23 cellular contexts compared by ENCODE assay signal in genomic region chr10:80081801-80082750, GRCh38. TPM values are rescaled to one million over a fixed set of nuclear protein-coding genes. Genes with fewer than 3 reads are reported as not detected.
DNase-seq lines count a peak whose midpoint lies in the region; ATAC-seq and TF ChIP-seq lines count a peak whose summit lies in the region.
"Had no signal": no experiment of that assay in that cellular context is flagged by ENCODE, and none has a peak within 500 bp of the region (broad histone marks: within the 10 kb centered on the region; RNA-seq: fewer than 3 reads in every experiment).

No MANE protein-coding gene starts in this region.

- TF ChIP-seq CTCF in fibroblast of mammary gland (conservative IDR thresholded peaks at IDR 0.05; ENCODE audit: control insufficient read depth, insufficient read depth, low read depth, low read length): no peak

- H3K9ac ChIP-seq in HUES48 (ENCODE audit: low read depth, low read length): peak overlapping the region; percentile 10; the same call in 1 of the 2 replicates
- H3K9ac ChIP-seq: parathyroid adenoma, SK-N-SH had no signal

- H3K36me3 ChIP-seq in HUES48 (ENCODE audit: control insufficient read depth, insufficient read depth, low read length): no peaks in the 10 kb centered on the region
- H3K36me3 ChIP-seq: cardiac muscle cell had no signal

- H3K4me3 ChIP-seq in HUES48 (ENCODE audit: low read depth, low read length) (no peak overlapping the region; the same call in 1 of the 2 replicates), fibroblast of mammary gland (ENCODE audit: control insufficient read depth, low read depth, low read length) (no peak overlapping the region)
- H3K4me3 ChIP-seq: adrenal gland, cardiac muscle cell, heart left ventricle, Peyer's patch, stomach, upper lobe of right lung had no signal

- H3K27me3 ChIP-seq in HUES48 (ENCODE audit: control insufficient read depth, insufficient read depth, low read length): no peaks in the 10 kb centered on the region
- H3K27me3 ChIP-seq: adrenal gland, cardiac muscle cell, heart left ventricle, Peyer's patch, stomach, upper lobe of right lung had no signal

- H3K27ac ChIP-seq in HUES48 (ENCODE audit: low read depth, low read length): peak overlapping the region; percentile 92
- H3K27ac ChIP-seq: adrenal gland, cardiac muscle cell, heart left ventricle, parathyroid adenoma, Peyer's patch, stomach, upper lobe of right lung had no signal

- no peaks in the 10 kb centered on the region for H3K9me3 ChIP-seq in HUES48 (ENCODE audit: control insufficient read depth, insufficient read depth, low read length)
- H3K9me3 ChIP-seq: adrenal gland, heart left ventricle, Peyer's patch, SK-N-SH, stomach, upper lobe of right lung had no signal

- DNase-seq in RKO (ENCODE audit: low spot score): peak; percentile 12
- peak; percentile 42 for DNase-seq in fibroblast of mammary gland (ENCODE audit: low read depth)
- peak; percentile 80 for DNase-seq in renal cortical epithelial cell (ENCODE audit: low read depth)
- DNase-seq in NCI-H2196 treated with DMSO at 0.1 percent for 48 hours (lab: John Stamatoyannopoulos, UW; ENCODE audit: unreplicated experiment): no peak
- no peak for DNase-seq in C1 segment of cervical spinal cord (lab: John Stamatoyannopoulos, UW)
- DNase-seq: activated gamma-delta T cell; adrenal gland; COR-L47; heart left ventricle; immature natural killer cell; MV-4-11; NCI-H1694 treated with DMSO at 0.1 percent for 48 hours; Peyer's patch; SK-N-SH; stimulated activated CD4-positive, alpha-beta T cell treated with anti-CD3 and anti-CD28 coated beads, Interleukin-4, amount 100 ng/mL, for 24 hours; stomach; T-helper 9 cell; upper lobe of right lung had no signal

- no peak for ATAC-seq in GM19351 (IDR thresholded peaks at IDR 0.05; ENCODE audit: unreplicated experiment)
- ATAC-seq: heart left ventricle; natural killer cell treated with Interleukin-12 subunit alpha and Interleukin-12 subunit beta and Interleukin-15 and Interleukin-18, amount 100 ng/mL, for 72 hours; upper lobe of right lung had no signal

- H3K4me1 ChIP-seq in HUES48 (ENCODE audit: control insufficient read depth, insufficient read depth, low read length): peaks cover 4% of the 10 kb centered on the region; the same call in 1 of the 2 replicates
- H3K4me1 ChIP-seq: parathyroid adenoma had no signal

RNA-seq across cellular contexts. Expression of gene TMEM254, which starts 3.6 kb away (rescaled TPM):
- 4.9 and 12.1 TPM in 2 replicates for total RNA-seq in renal cortical epithelial cell

RNA-seq across cellular contexts. Expression of gene PLAC9, which starts 50.5 kb away (rescaled TPM):
- total RNA-seq in renal cortical epithelial cell: not detected in 2 replicates
- total RNA-seq: cardiac muscle cell; natural killer cell treated with Interleukin-12 subunit alpha and Interleukin-12 subunit beta and Interleukin-15 and Interleukin-18, amount 100 ng/mL, for 72 hours had no signal

Comparison
In these comparisons a context has a peak if more than half of its experiments do, and no peak if none do; other contexts are left out.
1. DNase-seq: peak in RKO (single experiment), fibroblast of mammary gland (single experiment) and renal cortical epithelial cell (single experiment); none in NCI-H2196 treated with DMSO at 0.1 percent for 48 hours (single experiment) and C1 segment of cervical spinal cord (0 of 14).